ENCODE assay signal across 1 cellular context in genomic region chr11:36509694-36510566, GRCh38.
TF ChIP-seq lines count a peak whose summit lies in the region.

Gene TRAF6, minus strand, starts transcription at chr11:36510272. Its CDS starts 8,757 bp downstream, at chr11:36501515.

TF ChIP-seq in HepG2, 621 proteins besides CTCF, POLR2A, EP300 and RAD21 (continued from another document and continues in another):
- TF ChIP-seq STAT5B (CRISPR knock-in tag; IDR thresholded peaks at IDR 0.05) (no peak), RNF2 (conservative IDR thresholded peaks at IDR 0.05; ENCODE audit: low read depth) (peak; percentile 56; the same call in 1 of the 2 replicates), ZNF570 (CRISPR knock-in tag; IDR thresholded peaks at IDR 0.05; ENCODE audit: borderline replicate concordance) (0 out of 2 replicates have a peak, but pooled peaks have one; percentile 82), ZNF468 (CRISPR knock-in tag; IDR thresholded peaks at IDR 0.05) (no peak), RFXANK (CRISPR knock-in tag; IDR thresholded peaks at IDR 0.05) (0 out of 2 replicates have a peak, but pooled peaks have one; percentile 35), DNMT3B (CRISPR knock-in tag; conservative IDR thresholded peaks at IDR 0.05) (no peak; the same call in 1 of the 2 replicates), ZNF343 (CRISPR knock-in tag; IDR thresholded peaks at IDR 0.05) (peak; percentile 77; the same call in 1 of the 2 replicates), ZNF326 (CRISPR knock-in tag; IDR thresholded peaks at IDR 0.05; ENCODE audit: borderline replicate concordance) (no peak), NCOA1 (CRISPR knock-in tag; IDR thresholded peaks at IDR 0.05) (peak; percentile 84; the same call in 1 of the 2 replicates), MAF1 (CRISPR knock-in tag; IDR thresholded peaks at IDR 0.05; ENCODE audit: borderline replicate concordance) (peak; percentile 85; the same call in 1 of the 2 replicates), ZFAT (CRISPR knock-in tag; conservative IDR thresholded peaks at IDR 0.05) (0 out of 2 replicates have a peak, but pooled peaks have one; percentile 67), TBL1XR1 (IDR thresholded peaks at IDR 0.05; ENCODE audit: borderline replicate concordance, low read length, partially characterized antibody) (peak; percentile 36), ZBTB2 (CRISPR knock-in tag; IDR thresholded peaks at IDR 0.05; ENCODE audit: low read depth) (no peak), ZNF891 (CRISPR knock-in tag; IDR thresholded peaks at IDR 0.05) (peak; percentile 92), FOXJ3 (CRISPR knock-in tag; IDR thresholded peaks at IDR 0.05; ENCODE audit: borderline replicate concordance) (peak; percentile 73; the same call in 1 of the 2 replicates), SNAPC2 (CRISPR knock-in tag; IDR thresholded peaks at IDR 0.05) (no peak), ZNF670 (CRISPR knock-in tag; IDR thresholded peaks at IDR 0.05; ENCODE audit: borderline replicate concordance) (peak; percentile 91; the same call in 1 of the 2 replicates), KLF11 (CRISPR knock-in tag; IDR thresholded peaks at IDR 0.05) (0 out of 2 replicates have a peak, but pooled peaks have one; percentile 41), MEIS2 (CRISPR knock-in tag; IDR thresholded peaks at IDR 0.05) (peak; percentile 85), PHF5A (CRISPR knock-in tag; IDR thresholded peaks at IDR 0.05; ENCODE audit: low read depth, unreplicated experiment) (peak; percentile 41), FIP1L1 (IDR thresholded peaks at IDR 0.05; ENCODE audit: borderline replicate concordance, insufficient read depth, low read depth, low read length) (no peak), ETV6 (CRISPR knock-in tag; conservative IDR thresholded peaks at IDR 0.05) (0 out of 2 replicates have a peak, but pooled peaks have one; percentile 23), KAT8 (CRISPR knock-in tag; IDR thresholded peaks at IDR 0.05) (peak; percentile 96), TFE3 (CRISPR knock-in tag; IDR thresholded peaks at IDR 0.05) (peak; percentile 44; the same call in 1 of the 2 replicates), MAFK (conservative IDR thresholded peaks at IDR 0.05 in 1 of 2, IDR thresholded peaks at IDR 0.05 in 1 of 2; ENCODE audit: low read length in 2 of 2) (no peak), ZFP62 (CRISPR knock-in tag; IDR thresholded peaks at IDR 0.05) (no peak), RFXAP (CRISPR knock-in tag; IDR thresholded peaks at IDR 0.05; ENCODE audit: borderline replicate concordance) (peak; percentile 84), CERS6 (CRISPR knock-in tag; IDR thresholded peaks at IDR 0.05) (no peak), HMGXB3 (CRISPR knock-in tag; IDR thresholded peaks at IDR 0.05; ENCODE audit: borderline replicate concordance) (0 out of 2 replicates have a peak, but pooled peaks have one; percentile 83), FOSL1 (CRISPR knock-in tag; IDR thresholded peaks at IDR 0.05; ENCODE audit: borderline replicate concordance) (no peak), ZMYM3 (CRISPR knock-in tag; IDR thresholded peaks at IDR 0.05) (peak; percentile 83), SPEN (CRISPR knock-in tag; IDR thresholded peaks at IDR 0.05; ENCODE audit: low read depth) (peak; percentile 94), HDAC1 (CRISPR knock-in tag; IDR thresholded peaks at IDR 0.05) (peak; percentile 91), ZBTB4 (CRISPR knock-in tag; IDR thresholded peaks at IDR 0.05; ENCODE audit: borderline replicate concordance) (peak; percentile 54; the same call in 1 of the 2 replicates), ZBTB33 (CRISPR knock-in tag; IDR thresholded peaks at IDR 0.05) (peak; percentile 72), SNAPC4 (CRISPR knock-in tag; IDR thresholded peaks at IDR 0.05) (peak; percentile 59), THAP11 (CRISPR knock-in tag; IDR thresholded peaks at IDR 0.05) (peak; percentile 91), ZNF430 (CRISPR knock-in tag; IDR thresholded peaks at IDR 0.05) (no peak; the same call in 1 of the 2 replicates), NCOA2 (CRISPR knock-in tag; IDR thresholded peaks at IDR 0.05) (peak; percentile 55; the same call in 1 of the 2 replicates), ZNF564 (CRISPR knock-in tag; IDR thresholded peaks at IDR 0.05) (0 out of 2 replicates have a peak, but pooled peaks have one; percentile 34), MED8 (CRISPR knock-in tag; IDR thresholded peaks at IDR 0.05; ENCODE audit: insufficient replicate concordance) (peak; percentile 66), HOXA7 (CRISPR knock-in tag; IDR thresholded peaks at IDR 0.05) (no peak), ZNF256 (CRISPR knock-in tag; conservative IDR thresholded peaks at IDR 0.05) (0 out of 2 replicates have a peak, but pooled peaks have one; percentile 46), SMARCE1 (IDR thresholded peaks at IDR 0.05; ENCODE audit: borderline replicate concordance) (no peak), GATA4 (IDR thresholded peaks at IDR 0.05; ENCODE audit: borderline replicate concordance, low read depth) (0 out of 2 replicates have a peak, but pooled peaks have one; percentile 57)
